Comparison of ENCODE assay signal across 8 cellular contexts in the genomic region with DNA sequence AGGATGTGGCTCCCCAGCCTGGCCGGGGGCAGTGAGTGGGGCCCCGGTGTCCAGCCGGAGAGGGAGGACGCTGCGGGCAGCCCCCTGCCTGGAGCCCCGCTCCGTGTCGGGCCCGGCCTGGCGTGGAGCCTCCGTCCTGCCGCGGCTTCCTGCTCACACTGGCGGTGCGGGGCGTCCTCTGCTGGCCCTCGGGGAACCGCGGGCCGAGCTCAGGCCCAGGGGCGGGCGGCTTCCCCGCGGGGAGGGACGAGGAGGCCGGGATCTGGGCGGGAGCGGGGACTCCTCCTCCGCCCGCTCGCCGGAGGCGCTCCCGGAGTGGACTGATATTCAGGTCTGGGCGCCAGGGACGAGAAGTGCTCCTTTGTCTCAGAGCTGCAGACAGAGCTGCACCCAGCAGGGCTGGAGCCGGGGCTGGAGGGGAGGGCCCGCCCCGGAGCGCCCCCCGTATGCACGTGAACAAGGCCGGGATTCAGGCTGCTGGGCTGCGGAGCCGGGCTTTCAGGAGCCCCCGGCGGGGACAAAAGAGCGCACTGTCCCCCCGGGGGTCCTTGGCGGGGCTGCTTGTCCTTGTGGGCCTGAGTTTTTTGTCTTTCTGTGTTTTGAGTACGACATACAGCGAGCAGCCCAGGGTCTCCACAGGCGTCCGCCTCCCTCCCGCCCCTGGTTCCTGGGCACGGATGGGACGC. TPM values are rescaled to one million over a fixed set of nuclear protein-coding genes. Genes with fewer than 3 reads are reported as not detected.
DNase-seq lines count a peak whose midpoint lies in the region; ATAC-seq and TF ChIP-seq lines count a peak whose summit lies in the region.

No MANE protein-coding gene starts in this region.

- no peak overlapping the region for H3K27ac ChIP-seq in SJSA1
- peak overlapping the region in 3 of 4 donors; percentile 49 to 55 (median 52) for H3K27ac ChIP-seq in gastrocnemius medialis

- peak; percentile 83 for TF ChIP-seq CTCF in chondrocyte (IDR thresholded peaks at IDR 0.05)
- peak; percentile 28 to 61 (median 51) for TF ChIP-seq CTCF in gastrocnemius medialis (IDR thresholded peaks at IDR 0.05 in 4 of 5, conservative IDR thresholded peaks at IDR 0.05 in 1 of 5)

- H3K4me3 Mint-ChIP-seq in chondrocyte (ENCODE audit: unreplicated experiment) = peak overlapping the region; percentile 65

- H3K4me1 ChIP-seq in SJSA1 (replicated peaks) (peaks cover 51% of the 10 kb centered on the region), gastrocnemius medialis (peaks cover 11 to 33% of the 10 kb centered on the region in 2 donors)

- no peaks in the 10 kb centered on the region for H3K9me3 Mint-ChIP-seq in chondrocyte (ENCODE audit: low read depth)

- peak in 1 of 2 donors; percentile 21 for TF ChIP-seq POLR2A in gastrocnemius medialis (IDR thresholded peaks at IDR 0.05)

- H3K4me3 ChIP-seq in SJSA1 (peak overlapping the region; percentile 32), gastrocnemius medialis (peak overlapping the region; percentile 50 to 54 (median 52))

- no peaks in the 10 kb centered on the region for H3K36me3 Mint-ChIP-seq in chondrocyte (ENCODE audit: low read depth)

- peaks cover 10% of the 10 kb centered on the region for H3K27me3 Mint-ChIP-seq in chondrocyte (ENCODE audit: low read depth)

- no peaks in the 10 kb centered on the region; the same call in 1 of the 2 replicates for H3K9me3 ChIP-seq in SJSA1 (replicated peaks)
- no peaks in the 10 kb centered on the region for H3K9me3 ChIP-seq in gastrocnemius medialis

- H3K36me3 ChIP-seq in SJSA1 = no peaks in the 10 kb centered on the region
- no peaks in the 10 kb centered on the region for H3K36me3 ChIP-seq in gastrocnemius medialis

- intact Hi-C loops in gastrocnemius medialis (cut with DNase I; ENCODE audit: low total_unique reads) = loop anchor here (5.0 to 10.0 kb wide), 3 partner anchors 117 to 726 kb away; a partner anchor contains a TSS

- peak; percentile 74 for DNase-seq in activated CD8-positive, alpha-beta memory T cell treated with anti-CD3 and anti-CD28 coated beads for 24 hours
- DNase-seq in activated CD8-positive, alpha-beta memory T cell treated with anti-CD3 and anti-CD28 coated beads, Interleukin-2, amount 50 U/mL, for 4 hours = no peak
- DNase-seq in HUDEP-2 (lab: John Stamatoyannopoulos, UW; ENCODE audit: unreplicated experiment in 76 of 76) (peak in 50 of 76 experiments; percentile 7 to 61 (median 35)), SJSA1 (ENCODE audit: low read depth in 1 of 2, low spot score in 2 of 2) (peak; percentile 72 to 82), chondrocyte (ENCODE audit: low spot score) (peak; percentile 93), iris pigment epithelial cell (ENCODE audit: low read depth) (peak; percentile 88), gastrocnemius medialis (peak; percentile 42 to 61), RKO (ENCODE audit: low spot score) (no peak)

- peaks cover 8% of the 10 kb centered on the region for H3K4me1 Mint-ChIP-seq in chondrocyte (ENCODE audit: low read depth)

- in situ Hi-C loops in gastrocnemius medialis (cut with MboI; ENCODE audit: low sequenced_read_pairs in 4 of 4) = loop anchor here in 1 of 4 donors (25.0 kb wide), 1 partner anchor 218 kb away; no protein-coding TSS in a partner anchor

- H3K27me3 ChIP-seq in SJSA1 (replicated peaks) (peaks cover 20% of the 10 kb centered on the region), gastrocnemius medialis (peaks cover 59 to 78% (median 76%) of the 10 kb centered on the region in 3 donors)

- no peak overlapping the region for H3K27ac Mint-ChIP-seq in chondrocyte (ENCODE audit: unreplicated experiment)

- peak; percentile 46 to 65 for ATAC-seq in gastrocnemius medialis

RNA-seq across cellular contexts. Expression of a gene that starts 2.3 kb away (rescaled TPM):
- total RNA-seq in SJSA1 (2014; rRNA removed; shearing (Covaris generic)) = 3.1 and 3.4 TPM in 2 replicates
- total RNA-seq in chondrocyte = 1.3 to 2.4 TPM (median 1.3 TPM) in 3 replicates
- 1 to 10 TPM in 2 of 4 donors, under 1 TPM in 1, not detected in 1; 0.75 to 1.6 (median 1.4) TPM for total RNA-seq in gastrocnemius medialis

Comparison
In these comparisons a context has a peak if more than half of its experiments do, and no peak if none do; other contexts are left out.
1. DNase-seq: peak in activated CD8-positive, alpha-beta memory T cell treated with anti-CD3 and anti-CD28 coated beads for 24 hours (single experiment), HUDEP-2 (50 of 76), SJSA1 (2 of 2), chondrocyte (single experiment), iris pigment epithelial cell (single experiment) and gastrocnemius medialis (2 of 2); none in activated CD8-positive, alpha-beta memory T cell treated with anti-CD3 and anti-CD28 coated beads, Interleukin-2, amount 50 U/mL, for 4 hours (single experiment) and RKO (single experiment).